ENCODE assay signal across 8 cellular contexts in genomic region chr9:71767421-71768321, GRCh38. TPM values are rescaled to one million over a fixed set of nuclear protein-coding genes. Genes with fewer than 3 reads are reported as not detected.
DNase-seq lines count a peak whose midpoint lies in the region; ATAC-seq and TF ChIP-seq lines count a peak whose summit lies in the region.

No MANE protein-coding gene starts in this region.

- H3K27ac Mint-ChIP-seq in nephron progenitor cell, result peak overlapping the region; percentile 87

- no peak for TF ChIP-seq CTCF in VCaP (conservative IDR thresholded peaks at IDR 0.05)
- no peak for TF ChIP-seq CTCF in esophagus squamous epithelium (IDR thresholded peaks at IDR 0.05)
- no peak for TF ChIP-seq CTCF in nephron progenitor cell (IDR thresholded peaks at IDR 0.05)

- H3K9me3 Mint-ChIP-seq in nephron progenitor cell, result no peaks in the 10 kb centered on the region

- peak; percentile 19 to 27 for DNase-seq in activated CD4-positive, alpha-beta T cell treated with anti-CD3 and anti-CD28 coated beads, Interleukin-2, amount 50 U/mL, for 48 hours
- DNase-seq in activated CD4-positive, alpha-beta T cell treated with anti-CD3 and anti-CD28 coated beads for 48 hours, result no peak
- DNase-seq in esophagus squamous epithelium (lab: John Stamatoyannopoulos, UW), result no peak
- DNase-seq in nephron progenitor cell, result peak; percentile 59
- DNase-seq in MV-4-11 (lab: John Stamatoyannopoulos, UW), result no peak

- ATAC-seq in HG03342 (IDR thresholded peaks at IDR 0.05; ENCODE audit: unreplicated experiment), result no peak
- ATAC-seq in GM18867 (IDR thresholded peaks at IDR 0.05; ENCODE audit: unreplicated experiment), result no peak

- H3K27me3 Mint-ChIP-seq in nephron progenitor cell (ENCODE audit: low read depth, poor library complexity), result peaks cover 18% of the 10 kb centered on the region

- peak overlapping the region; percentile 96 for H3K4me3 Mint-ChIP-seq in nephron progenitor cell

- H3K4me1 Mint-ChIP-seq in nephron progenitor cell, result peaks cover 42% of the 10 kb centered on the region

- H3K36me3 Mint-ChIP-seq in nephron progenitor cell (ENCODE audit: low read depth), result no peaks in the 10 kb centered on the region

- no peaks in the 10 kb centered on the region for H3K36me3 ChIP-seq in esophagus squamous epithelium

- 2 to 5% methylated on average over 24 to 31 of the region's 38 CpGs for whole genome bisulfite sequencing in esophagus squamous epithelium, 2 donors

- H3K4me1 ChIP-seq in esophagus squamous epithelium, result peaks cover 24 to 68% (median 31%) of the 10 kb centered on the region in 3 donors

- intact Hi-C loops in esophagus squamous epithelium (cut with DNase I), result no loop called here

- peak overlapping the region; percentile 77 to 92 (median 84) for H3K4me3 ChIP-seq in esophagus squamous epithelium

- no peaks in the 10 kb centered on the region for H3K9me3 ChIP-seq in esophagus squamous epithelium

- H3K27ac ChIP-seq in VCaP (peak overlapping the region; percentile 84), esophagus squamous epithelium (peak overlapping the region; percentile 96 to 99 (median 97))

- peaks cover 0 to 8% (median 0%) of the 10 kb centered on the region in 4 donors for H3K27me3 ChIP-seq in esophagus squamous epithelium

- TF ChIP-seq POLR2A in esophagus squamous epithelium (IDR thresholded peaks at IDR 0.05), result no peak

RNA-seq across cellular contexts. Expression of gene CEMIP2, which starts 0.6 kb away (rescaled TPM):
- 10 to 100 TPM in 3 of 4 donors, 1 to 10 TPM in 1; 7.6 to 34.5 (median 12.3) TPM for total RNA-seq in esophagus squamous epithelium

Comparison
In these comparisons a context has a peak if more than half of its experiments do, and no peak if none do; other contexts are left out.
1. DNase-seq: peak in activated CD4-positive, alpha-beta T cell treated with anti-CD3 and anti-CD28 coated beads, Interleukin-2, amount 50 U/mL, for 48 hours (2 of 2) and nephron progenitor cell (single experiment); none in activated CD4-positive, alpha-beta T cell treated with anti-CD3 and anti-CD28 coated beads for 48 hours (single experiment), esophagus squamous epithelium (single experiment) and MV-4-11 (single experiment).